ENCODE assay signal across 19 cellular contexts in genomic region chr4:38178666-38178995, GRCh38.
DNase-seq lines count a peak whose midpoint lies in the region; ATAC-seq, FAIRE-seq and TF ChIP-seq lines count a peak whose summit lies in the region.
"Had no signal": no experiment of that assay in that cellular context is flagged by ENCODE, and none has a peak within 500 bp of the region (broad histone marks: within the 10 kb centered on the region; RNA-seq: fewer than 3 reads in every experiment).

No MANE protein-coding gene starts in this region.

- H3K27me3 Mint-ChIP-seq in IgD-negative memory B cell (peaks cover 14% of the 10 kb centered on the region), nephron (ENCODE audit: low read depth) (no peaks in the 10 kb centered on the region), type B pancreatic cell (no peaks in the 10 kb centered on the region)
- H3K27me3 Mint-ChIP-seq in CD4-positive, alpha-beta T cell: no peaks in the 10 kb centered on the region

- no peak overlapping the region for H3K9ac ChIP-seq in BLaER1

- TF ChIP-seq CTCF in nephron (IDR thresholded peaks at IDR 0.05; ENCODE audit: unreplicated experiment in 3 of 3): no peak
- no peak for TF ChIP-seq CTCF in type B pancreatic cell (conservative IDR thresholded peaks at IDR 0.05)
- no peak for TF ChIP-seq CTCF in CD4-positive, alpha-beta T cell (IDR thresholded peaks at IDR 0.05)

- peak overlapping the region; percentile 79 for H3K4me2 ChIP-seq in BLaER1
- H3K4me2 ChIP-seq: GM23338 had no signal

- H3K9me3 ChIP-seq in BLaER1: peaks cover 6% of the 10 kb centered on the region
- no peaks in the 10 kb centered on the region for H3K9me3 ChIP-seq in CD4-positive, alpha-beta T cell (ENCODE audit: control insufficient read depth, low read length)
- H3K9me3 ChIP-seq: MG63 had no signal

- POLR2A ChIA-PET in CD4-positive, alpha-beta T cell (lab: Charles Lee): interaction anchor here (1.9 to 2.1 kb wide), 3 partner anchors 46 to 505 kb away, joined by 4 to 12 read pairs (median 4); no protein-coding TSS in a partner anchor

- no peaks in the 10 kb centered on the region for H4K20me1 ChIP-seq in BLaER1

- FAIRE-seq in GM12891 (lab: Jason Lieb, UNC): peak; percentile 16
- FAIRE-seq: G401.6 had no signal

- H3K27ac Mint-ChIP-seq in IgD-negative memory B cell (peak overlapping the region in 2 of 3 donors; percentile 41 to 83), nephron (peak overlapping the region; percentile 34 to 56 (median 51)), type B pancreatic cell (no peak overlapping the region)
- H3K27ac Mint-ChIP-seq in CD4-positive, alpha-beta T cell: no peak overlapping the region
- H3K27ac Mint-ChIP-seq: GM23338 had no signal

- H3K27ac ChIP-seq in BLaER1: no peak overlapping the region
- no peak overlapping the region for H3K27ac ChIP-seq in CD4-positive, alpha-beta T cell (ENCODE audit: low read depth, low read length)

- no peaks in the 10 kb centered on the region for H3K36me3 ChIP-seq in BLaER1
- H3K36me3 ChIP-seq: MG63 had no signal

- peaks cover 22 to 33% (median 29%) of the 10 kb centered on the region in 3 donors for H3K4me1 Mint-ChIP-seq in IgD-negative memory B cell
- peaks cover 64% of the 10 kb centered on the region for H3K4me1 Mint-ChIP-seq in nephron
- H3K4me1 Mint-ChIP-seq in type B pancreatic cell (ENCODE audit: unreplicated experiment): peaks cover 30% of the 10 kb centered on the region
- H3K4me1 Mint-ChIP-seq in CD4-positive, alpha-beta T cell (ENCODE audit: low read depth): peaks cover 49% of the 10 kb centered on the region

- H3K27me3 ChIP-seq in BLaER1: no peaks in the 10 kb centered on the region
- H3K27me3 ChIP-seq in CD4-positive, alpha-beta T cell (ENCODE audit: control insufficient read depth, insufficient read depth, low read length): no peaks in the 10 kb centered on the region
- H3K27me3 ChIP-seq: MG63 had no signal

- intact Hi-C loops in CD4-positive, alpha-beta T cell (cut with DNase I, micrococcal nuclease): loop anchor here (2.0 to 5.0 kb wide), 5 partner anchors 46 to 679 kb away; partner anchors contain the start of genes TLR10 (in 1 of the 2) and TLR6 (in 1 of the 2)

- H3K4me1 ChIP-seq in BLaER1: peaks cover 55% of the 10 kb centered on the region

- no peak for ATAC-seq in CD4-positive, alpha-beta T cell (ENCODE audit: poor library complexity)
- ATAC-seq: GM23338 had no signal

- DNase-seq in GM12891 (ENCODE audit: insufficient read length, low spot score) (no peak), anterior cingulate cortex (lab: John Stamatoyannopoulos, UW) (no peak), type B pancreatic cell (ENCODE audit: extremely low spot score, unreplicated experiment) (no peak)
- no peak for DNase-seq in effector CD4-positive, alpha-beta T cell
- DNase-seq in CD4-positive, alpha-beta T cell: no peak
- DNase-seq: DND-41, Karpas-422, MG63, NCI-H1092 treated with DMSO at 0.1 percent for 48 hours, NCI-H187, NCI-H446 treated with DMSO at 0.1 percent for 48 hours, NCI-H748 treated with DMSO at 0.1 percent for 48 hours, OCI-M1, SIG-M5 had no signal

- H3K4me3 Mint-ChIP-seq in IgD-negative memory B cell (peak overlapping the region in 1 of 4 donors; percentile 71), nephron (no peak overlapping the region), type B pancreatic cell (no peak overlapping the region)
- H3K4me3 Mint-ChIP-seq in CD4-positive, alpha-beta T cell: no peak overlapping the region
- H3K4me3 Mint-ChIP-seq: GM23338 had no signal

- H3K9me3 Mint-ChIP-seq in IgD-negative memory B cell (peaks cover 0 to 3% (median 0%) of the 10 kb centered on the region in 3 donors), nephron (peaks cover 3% of the 10 kb centered on the region), type B pancreatic cell (peaks cover 4% of the 10 kb centered on the region)
- no peaks in the 10 kb centered on the region for H3K9me3 Mint-ChIP-seq in CD4-positive, alpha-beta T cell

- H3K4me3 ChIP-seq in BLaER1: no peak overlapping the region
- H3K4me3 ChIP-seq: GM23338, MG63 had no signal

- no peak for TF ChIP-seq POLR2A in GM12891 (IDR thresholded peaks at IDR 0.05; ENCODE audit: low read depth, low read length)

- H3K36me3 Mint-ChIP-seq in IgD-negative memory B cell: no peaks in the 10 kb centered on the region
- H3K36me3 Mint-ChIP-seq in nephron (ENCODE audit: low read depth): peaks cover 8% of the 10 kb centered on the region
- no peaks in the 10 kb centered on the region for H3K36me3 Mint-ChIP-seq in type B pancreatic cell
- H3K36me3 Mint-ChIP-seq in CD4-positive, alpha-beta T cell (ENCODE audit: low read depth): no peaks in the 10 kb centered on the region

- CTCF ChIA-PET in CD4-positive, alpha-beta T cell (lab: Charles Lee): interaction anchor here (1.0 to 6.8 kb wide), 7 partner anchors 46 to 552 kb away, joined by 3 to 111 read pairs (median 6); no protein-coding TSS in a partner anchor

TF ChIP-seq in GM12891, 5 proteins besides CTCF, POLR2A, EP300 and RAD21:
- TF ChIP-seq POU2F2 (IDR thresholded peaks at IDR 0.05; ENCODE audit: low read depth, low read length) (peak; percentile 68; the same call in 1 of the 2 replicates), POLR2AphosphoS5 (IDR thresholded peaks at IDR 0.05; ENCODE audit: low read depth, low read length) (no peak), PAX5 (IDR thresholded peaks at IDR 0.05; ENCODE audit: insufficient read depth, low read length, severe bottlenecking) (peak; percentile 38)

Comparison
In these comparisons a context has a peak if more than half of its experiments do, and no peak if none do; other contexts are left out.
1. H3K27ac Mint-ChIP-seq: peak in IgD-negative memory B cell (2 of 3) and nephron (3 of 3); none in type B pancreatic cell (single experiment) and CD4-positive, alpha-beta T cell (single experiment).